8 cellular contexts compared by ENCODE assay signal in genomic region chr3:100708989-100709839, GRCh38. TPM values are rescaled to one million over a fixed set of nuclear protein-coding genes. Genes with fewer than 3 reads are reported as not detected.
DNase-seq lines count a peak whose midpoint lies in the region; ATAC-seq and TF ChIP-seq lines count a peak whose summit lies in the region.

TFG (plus strand) TSS chr3:100709494; CDS start chr3:100713686, 4,192 bp downstream.

- peaks cover 3% of the 10 kb centered on the region for H3K36me3 ChIP-seq in smooth muscle cell (ENCODE audit: low read depth)

- in situ Hi-C loops in GM18951 (cut with MboI; ENCODE audit: low sequenced_read_pairs, unreplicated experiment), result no loop called here

- peaks cover 18% of the 10 kb centered on the region for H3K27me3 ChIP-seq in smooth muscle cell (ENCODE audit: low read depth)

- peaks cover 44% of the 10 kb centered on the region for H3K79me2 ChIP-seq in smooth muscle cell (ENCODE audit: low read depth)

- H3K4me1 ChIP-seq in smooth muscle cell (ENCODE audit: low read depth), result peaks cover 24% of the 10 kb centered on the region

- peaks cover 40% of the 10 kb centered on the region for H3K4me1 Mint-ChIP-seq in activated B cell treated with CpG ODN at 0.5 μM for 24 hours

- H3K27ac ChIP-seq in caudate nucleus (ENCODE audit: low read depth, low read length), result peak within 1 kb of the TSS; percentile 80
- H3K27ac ChIP-seq in smooth muscle cell (ENCODE audit: low read depth), result peak within 1 kb of the TSS; percentile 91

- no peaks in the 10 kb centered on the region for H3K9me3 ChIP-seq in smooth muscle cell (replicated peaks; ENCODE audit: low read depth)

- intact Hi-C loops in activated B cell treated with CpG ODN at 0.5 μM for 24 hours (cut with micrococcal nuclease), result loop anchor here (1.0 to 5.0 kb wide), 12 partner anchors 58 to 1070 kb away; partner anchors contain the start of genes CEP97, CMSS1, LNP1 and NIT2

- no peaks in the 10 kb centered on the region for H3K9me3 Mint-ChIP-seq in activated B cell treated with CpG ODN at 0.5 μM for 24 hours

- TF ChIP-seq POLR2A in GM18951 (IDR thresholded peaks at IDR 0.05; ENCODE audit: extremely low read depth, insufficient read depth, insufficient read length), result peak; percentile 73

- peaks cover 25% of the 10 kb centered on the region for H3K36me3 Mint-ChIP-seq in activated B cell treated with CpG ODN at 0.5 μM for 24 hours (ENCODE audit: low read depth)

- H3F3A ChIP-seq in smooth muscle cell (ENCODE audit: low read depth), result peaks cover 11% of the 10 kb centered on the region

- CTCF ChIA-PET in activated B cell treated with CpG ODN at 0.5 μM for 24 hours (lab: Charles Lee), result interaction anchor here (1.3 kb wide), 1 partner anchor 58 kb away, joined by 3 read pairs; no protein-coding TSS in a partner anchor

- peak within 1 kb of the TSS; percentile 85 for H3K4me3 ChIP-seq in smooth muscle cell

- H3K4me3 Mint-ChIP-seq in activated B cell treated with CpG ODN at 0.5 μM for 24 hours, result peak within 1 kb of the TSS; percentile 88

- H3K9ac ChIP-seq in smooth muscle cell (ENCODE audit: low read depth), result peak within 1 kb of the TSS; percentile 94

- WGBS in smooth muscle cell (ENCODE audit: low lambda C conversion rate), result 2% methylated on average over 68 of the region's 76 CpGs

- H3K27me3 Mint-ChIP-seq in activated B cell treated with CpG ODN at 0.5 μM for 24 hours, result peaks cover 17% of the 10 kb centered on the region

- peak within 1 kb of the TSS; percentile 92 for H3K27ac Mint-ChIP-seq in activated B cell treated with CpG ODN at 0.5 μM for 24 hours

- POLR2A ChIA-PET in activated B cell treated with CpG ODN at 0.5 μM for 24 hours (lab: Charles Lee), result interaction anchor here (0.7 to 4.0 kb wide), 7 partner anchors 55 to 967 kb away, joined by 3 to 18 read pairs (median 5); partner anchors contain the start of genes LNP1, PCNP, TBC1D23 and TOMM70

- TF ChIP-seq CTCF in activated B cell treated with CpG ODN at 0.5 μM for 24 hours (IDR thresholded peaks at IDR 0.05), result no peak
- no peak for TF ChIP-seq CTCF in smooth muscle cell (IDR thresholded peaks at IDR 0.05; ENCODE audit: borderline replicate concordance, insufficient read depth, poor library complexity, severe bottlenecking)

- ATAC-seq in HG03196 (IDR thresholded peaks at IDR 0.05; ENCODE audit: unreplicated experiment) (peak; percentile 93), activated B cell treated with CpG ODN at 0.5 μM for 24 hours (ENCODE audit: low read depth) (peak; percentile 90)

- H3K4me2 ChIP-seq in smooth muscle cell, result peak within 1 kb of the TSS; percentile 97

- H4K20me1 ChIP-seq in smooth muscle cell (ENCODE audit: low read depth), result peaks cover 42% of the 10 kb centered on the region

- peak within 1 kb of the TSS; percentile 80 for H2AFZ ChIP-seq in smooth muscle cell (ENCODE audit: low read depth)

- DNase-seq in AG08395 (ENCODE audit: low spot score) (peak; percentile 100), NCI-H345 (lab: John Stamatoyannopoulos, UW) (peak; percentile 95), activated B cell treated with CpG ODN at 0.5 μM for 24 hours (peak; percentile 97), caudate nucleus (lab: John Stamatoyannopoulos, UW) (peak; percentile 63 to 100 (median 94)), iPS-NIHi7 (ENCODE audit: extremely low spot score) (peak; percentile 99), smooth muscle cell (lab: John Stamatoyannopoulos, UW; ENCODE audit: unreplicated experiment) (peak; percentile 95)

RNA-seq across cellular contexts. Expression of gene TFG, which starts in this region (rescaled TPM):
- total RNA-seq in activated B cell treated with CpG ODN at 0.5 μM for 24 hours, result 42.5 and 44.5 TPM in 2 replicates
- total RNA-seq in smooth muscle cell, result 205 and 225 TPM in 2 replicates
- polyA plus RNA-seq in smooth muscle cell, result 246 and 257 TPM in 2 replicates

Comparison
In these comparisons a context has a peak if more than half of its experiments do, and no peak if none do; other contexts are left out.
1. Peak in every context shown above with its lines: DNase-seq, ATAC-seq, H3K4me3 ChIP-seq and H3K27ac ChIP-seq.